In the genomic region with DNA sequence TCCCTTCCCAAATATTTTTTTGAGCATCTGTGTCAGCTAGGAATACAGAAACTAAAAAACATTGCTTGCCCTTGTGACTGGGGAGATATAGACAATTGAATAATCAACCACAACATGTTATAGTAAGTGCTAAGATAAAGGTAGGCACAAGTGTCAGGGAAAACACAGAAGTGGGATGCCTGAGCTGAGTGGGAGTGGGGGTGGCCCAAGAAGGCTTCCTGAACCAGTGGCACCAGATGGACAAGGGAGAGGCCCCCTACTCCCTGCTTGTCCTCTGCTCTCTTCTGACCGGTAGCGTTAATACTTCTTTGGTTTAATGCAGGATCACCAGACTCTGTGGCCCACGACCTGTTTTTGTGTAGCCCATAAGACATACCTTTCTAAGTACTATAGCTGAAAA, we compare ENCODE assay signal across 1 cellular context.
TF ChIP-seq lines count a peak whose summit lies in the region.

No MANE protein-coding gene starts in this region.

TF ChIP-seq in SK-N-SH treated with all-trans-retinoic acid at 6 μM for 48 hours, 23 proteins besides CTCF, POLR2A, EP300 and RAD21 (continued from another document):
- TF ChIP-seq, protein P1, sequence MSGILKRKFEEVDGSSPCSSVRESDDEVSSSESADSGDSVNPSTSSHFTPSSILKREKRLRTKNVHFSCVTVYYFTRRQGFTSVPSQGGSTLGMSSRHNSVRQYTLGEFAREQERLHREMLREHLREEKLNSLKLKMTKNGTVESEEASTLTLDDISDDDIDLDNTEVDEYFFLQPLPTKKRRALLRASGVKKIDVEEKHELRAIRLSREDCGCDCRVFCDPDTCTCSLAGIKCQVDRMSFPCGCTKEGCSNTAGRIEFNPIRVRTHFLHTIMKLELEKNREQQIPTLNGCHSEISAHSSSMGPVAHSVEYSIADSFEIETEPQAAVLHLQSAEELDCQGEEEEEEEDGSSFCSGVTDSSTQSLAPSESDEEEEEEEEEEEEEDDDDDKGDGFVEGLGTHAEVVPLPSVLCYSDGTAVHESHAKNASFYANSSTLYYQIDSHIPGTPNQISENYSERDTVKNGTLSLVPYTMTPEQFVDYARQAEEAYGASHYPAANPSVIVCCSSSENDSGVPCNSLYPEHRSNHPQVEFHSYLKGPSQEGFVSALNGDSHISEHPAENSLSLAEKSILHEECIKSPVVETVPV (CRISPR knock-in tag; IDR thresholded peaks at IDR 0.05): no peak
- TF ChIP-seq ZNF70 (CRISPR knock-in tag; IDR thresholded peaks at IDR 0.05) (no peak), ESRRG (CRISPR knock-in tag; IDR thresholded peaks at IDR 0.05) (no peak), GLIS3 (CRISPR knock-in tag; IDR thresholded peaks at IDR 0.05) (no peak), ZFP30 (CRISPR knock-in tag; IDR thresholded peaks at IDR 0.05) (no peak)
